ENCODE assay signal across 35 cellular contexts in genomic region chr9:10354591-10354990, GRCh38.
"Had no signal": no experiment of that assay in that cellular context is flagged by ENCODE, and none has a peak within 500 bp of the region (broad histone marks: within the 10 kb centered on the region; RNA-seq: fewer than 3 reads in every experiment).

No MANE protein-coding gene starts in this region.

- H3K9me3 ChIP-seq: MG63 had no signal

- DNase-seq: Karpas-422, Kasumi-1, MG63, MM.1S, MV-4-11, NCI-H1048, NCI-H1092, NCI-H1092 treated with DMSO at 0.1 percent for 48 hours, NCI-H1105, NCI-H1105 treated with DMSO at 0.1 percent for 48 hours, NCI-H1417, NCI-H1417 treated with DMSO at 0.1 percent for 48 hours, NCI-H1436, NCI-H1436 treated with DMSO at 0.1 percent for 48 hours, NCI-H146, NCI-H1694, NCI-H1694 treated with DMSO at 0.1 percent for 48 hours, NCI-H187, NCI-H187 treated with DMSO at 0.1 percent for 48 hours, NCI-H1930, NCI-H2029, NCI-H2029 treated with DMSO at 0.1 percent for 48 hours, NCI-H2081, NCI-H2081 treated with DMSO at 0.1 percent for 48 hours, NCI-H2107, NCI-H2171, NCI-H2171 treated with DMSO at 0.1 percent for 48 hours, NCI-H2227 treated with DMSO at 0.1 percent for 48 hours, NCI-H226, NCI-H345, NCI-H446, NCI-H446 treated with DMSO at 0.1 percent for 48 hours, NCI-H510A, NCI-H510A treated with DMSO at 0.1 percent for 48 hours, NCI-H524 had no signal

- H3K4me3 ChIP-seq: MG63 had no signal

- H3K36me3 ChIP-seq: MG63 had no signal
